ENCODE assay signal across 9 cellular contexts in the genomic region with DNA sequence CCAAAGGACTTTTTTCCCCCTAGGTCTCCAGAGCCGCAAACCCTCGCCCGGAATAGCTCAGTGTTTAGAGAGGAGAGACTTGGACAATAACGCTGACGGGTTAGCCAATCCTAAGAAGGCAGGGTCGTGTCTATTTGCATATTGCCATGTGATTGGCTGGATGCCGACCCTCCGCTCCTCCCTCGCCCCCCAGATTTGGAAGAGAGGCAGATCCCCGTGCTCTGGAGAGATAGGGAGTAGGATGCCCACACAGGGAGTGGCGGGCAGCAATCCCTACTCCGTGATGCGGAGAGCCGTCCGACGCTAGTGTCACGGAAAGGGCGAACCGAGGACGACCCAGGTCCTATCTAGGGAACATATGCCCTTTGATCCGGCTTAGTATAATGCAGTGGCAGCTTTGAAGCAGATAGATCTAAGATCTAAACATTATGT. TPM values are rescaled to one million over a fixed set of nuclear protein-coding genes. Genes with fewer than 3 reads are reported as not detected.
DNase-seq lines count a peak whose midpoint lies in the region; ATAC-seq, FAIRE-seq and TF ChIP-seq lines count a peak whose summit lies in the region.
"Had no signal": no experiment of that assay in that cellular context is flagged by ENCODE, and none has a peak within 500 bp of the region (broad histone marks: within the 10 kb centered on the region; RNA-seq: fewer than 3 reads in every experiment).

No MANE protein-coding gene starts in this region.

- peak; percentile 83 for ATAC-seq in HepG2
- ATAC-seq in HG03432 (IDR thresholded peaks at IDR 0.05; ENCODE audit: unreplicated experiment) = no peak
- ATAC-seq in HG03175 (IDR thresholded peaks at IDR 0.05; ENCODE audit: unreplicated experiment) = no peak

- in situ Hi-C loops in HepG2 (cut with HindIII; ENCODE audit: extremely low pct_ligation_motif_present, low pct_unique_long_range_greater_than_20kb) = no loop called here

- peak; percentile 48 for DNase-seq in ELR (ENCODE audit: low read depth)
- DNase-seq in NCI-H2227 treated with DMSO at 0.1 percent for 48 hours (lab: John Stamatoyannopoulos, UW) = peak; percentile 91
- peak; percentile 54 for DNase-seq in astrocyte of the hippocampus (ENCODE audit: low read depth, low spot score)
- peak; percentile 78 for DNase-seq in HepG2 (ENCODE audit: low spot score)
- no peak for DNase-seq in PC-9
- no peak for DNase-seq in activated naive CD4-positive, alpha-beta T cell treated with anti-CD3 and anti-CD28 coated beads, Interleukin-2, amount 50 U/mL, for 16 hours

- 0 out of 2 replicates have a peak, but pooled peaks cover 9% of the 10 kb centered on the region for H3F3A ChIP-seq in PC-9 (ENCODE audit: insufficient read depth, low read depth)

- BruUV-seq in HepG2 (replicated peaks; lab: Mats Ljungman, UMichigan) = no TSS peak
- no TSS peak for BruUV-seq in PC-9 (replicated peaks; lab: Mats Ljungman, UMichigan)

- WGBS in HepG2 (ENCODE audit: low lambda C conversion rate) = 2% methylated on average over 18 of the region's 21 CpGs

- H3K9me3 ChIP-seq in HepG2 (ENCODE audit: low read length) (no peaks in the 10 kb centered on the region), PC-9 (ENCODE audit: insufficient read depth, low read depth) (no peaks in the 10 kb centered on the region)

- CTCF ChIA-PET in HepG2 (lab: Yijun Ruan, JAX; ENCODE audit: low intra/inter-chr PET ratio, low total read pairs) = no interaction called here
- CTCF ChIA-PET in PC-9 (lab: Charles Lee) = interaction anchor here (0.7 kb wide), 1 partner anchor 15 kb away, joined by 3 read pairs; no protein-coding TSS in a partner anchor

- H3K4me2 ChIP-seq in HepG2 (ENCODE audit: low read depth, low read length) (peak overlapping the region; percentile 56), PC-9 (no peak overlapping the region)

- H3K79me2 ChIP-seq in HepG2 (ENCODE audit: insufficient read depth, low read length) = no peaks in the 10 kb centered on the region
- H3K79me2 ChIP-seq in PC-9 (ENCODE audit: low read depth) = 0 out of 2 replicates have a peak, but pooled peaks cover 3% of the 10 kb centered on the region

- peaks cover 16 to 80% of the 10 kb centered on the region in 2 experiments for H3K27me3 ChIP-seq in HepG2 (ENCODE audit: control insufficient read depth in 1 of 2, insufficient read depth in 2 of 2, low read length in 2 of 2)
- H3K27me3 ChIP-seq in PC-9 (ENCODE audit: insufficient read depth, low read depth) = peaks cover 13% of the 10 kb centered on the region; the same call in 1 of the 2 replicates

- H2AFZ ChIP-seq in HepG2 (ENCODE audit: low read length) (no peak overlapping the region), PC-9 (no peak overlapping the region)

- no peak overlapping the region for H3K27ac ChIP-seq in HepG2 (ENCODE audit: extremely low read length, insufficient read depth, low read length)
- no peak overlapping the region for H3K27ac ChIP-seq in PC-9

- H3K9ac ChIP-seq in HepG2 (ENCODE audit: insufficient read depth, low read depth, low read length) = no peak overlapping the region

- intact Hi-C loops in HepG2 (cut with micrococcal nuclease; ENCODE audit: unreplicated experiment) (loop anchor here (10.0 kb wide), 2 partner anchors 94 to 124 kb away; partner anchors contain the start of genes CDK5R2 and FEV), PC-9 (cut with micrococcal nuclease; ENCODE audit: unreplicated experiment) (no loop called here)

- H4K20me1 ChIP-seq in HepG2 (ENCODE audit: insufficient read depth, low read length) (no peaks in the 10 kb centered on the region; the same call in 1 of the 2 replicates), PC-9 (ENCODE audit: insufficient read depth) (no peaks in the 10 kb centered on the region)

- H3K36me3 ChIP-seq in HepG2 (replicated peaks in 1 of 2; ENCODE audit: control insufficient read depth in 1 of 2, insufficient read depth in 2 of 2, low read length in 2 of 2) (no peaks in the 10 kb centered on the region), PC-9 (ENCODE audit: low read depth) (no peaks in the 10 kb centered on the region)

- POLR2A ChIA-PET in HepG2 (lab: Yijun Ruan, JAX) (no interaction called here), PC-9 (lab: Charles Lee; ENCODE audit: unreplicated experiment) (interaction anchor here (0.6 kb wide), 1 partner anchor 538 kb away, joined by 3 read pairs; no protein-coding TSS in a partner anchor)

- peaks cover 27% of the 10 kb centered on the region for H3K4me1 ChIP-seq in HepG2 (ENCODE audit: insufficient read depth, low read length)
- H3K4me1 ChIP-seq in PC-9 (replicated peaks; ENCODE audit: insufficient read depth) = peaks cover 15% of the 10 kb centered on the region

- TF ChIP-seq RAD21 in HepG2 (CRISPR knock-in tag; IDR thresholded peaks at IDR 0.05) = no peak

- peak; percentile 96 for FAIRE-seq in HepG2 (lab: Jason Lieb, UNC)

- H3K4me3 ChIP-seq in HepG2 (replicated peaks in 1 of 3; ENCODE audit: insufficient read depth in 1 of 3, low read depth in 2 of 3, low read length in 3 of 3) = peak overlapping the region in 1 of 3 experiments; percentile 67; a peak in 1 of 6 replicates
- no peak overlapping the region for H3K4me3 ChIP-seq in PC-9

- no peak for TF ChIP-seq POLR2A in HepG2 (IDR thresholded peaks at IDR 0.05; ENCODE audit: insufficient read depth in 1 of 2, low read depth in 2 of 2, low read length in 2 of 2)

- no peak for TF ChIP-seq CTCF in HepG2 (CRISPR knock-in tag; IDR thresholded peaks at IDR 0.05)
- TF ChIP-seq CTCF in PC-9 (conservative IDR thresholded peaks at IDR 0.05) = no peak

- TF ChIP-seq EP300 in HepG2 (IDR thresholded peaks at IDR 0.05; ENCODE audit: low read depth in 2 of 2, low read length in 2 of 2) (no peak), HepG2 (CRISPR knock-in tag; IDR thresholded peaks at IDR 0.05; ENCODE audit: borderline replicate concordance) (no peak)

- no peaks in the 10 kb centered on the region for H3K9me2 ChIP-seq in PC-9 (ENCODE audit: insufficient read depth)

RNA-seq across cellular contexts. Expression of gene WNT6, which starts 1.4 kb away (rescaled TPM):
- 0.20 TPM in 1 of 2 replicates, not detected in the other for total RNA-seq in HepG2 (2016; rRNA removed; fragmentation: Illumina TruSeq; extraction: Trizol)
- total RNA-seq in HepG2 (2016; cell fraction: cytosol; rRNA removed; fragmentation: Illumina TruSeq; extraction: Trizol; ENCODE audit: low read depth) = not detected in 2 replicates
- total RNA-seq in HepG2 (2016; cell fraction: insoluble cytoplasmic fraction; rRNA removed; fragmentation: Illumina TruSeq; extraction: Trizol) = 0.13 TPM in 1 of 2 replicates, not detected in the other
- total RNA-seq in HepG2 (2016; cell fraction: membrane; rRNA removed; fragmentation: Illumina TruSeq; extraction: Trizol) = 0.12 TPM in 1 of 2 replicates, not detected in the other
- total RNA-seq in HepG2 (2016; cell fraction: nucleus; rRNA removed; fragmentation: Illumina TruSeq; extraction: Trizol) = not detected in 2 replicates
- 0.09 TPM in 1 of 2 replicates, not detected in the other for polyA plus RNA-seq in HepG2 (2011; rRNA removed)
- polyA plus RNA-seq in HepG2 (2011; cell fraction: cytosol; rRNA removed) = 0.04 and 0.05 TPM in 2 replicates
- polyA plus RNA-seq in HepG2 (2011; cell fraction: nucleus; rRNA removed) = 0.28 and 0.42 TPM in 2 replicates
- not detected in 2 replicates for polyA plus RNA-seq in HepG2 (2012)
- not detected in 2 replicates for polyA plus RNA-seq in HepG2 (2016; cell fraction: cytosol; fragmentation: Illumina TruSeq; extraction: Trizol; ENCODE audit: low read depth)
- not detected in 2 replicates for polyA plus RNA-seq in HepG2 (2016; cell fraction: insoluble cytoplasmic fraction; fragmentation: Illumina TruSeq; extraction: Trizol; ENCODE audit: low read depth)
- 0.10 TPM in 1 of 2 replicates, not detected in the other for polyA plus RNA-seq in HepG2 (2016; cell fraction: membrane; fragmentation: Illumina TruSeq; extraction: Trizol; ENCODE audit: low read depth)
- 0.37 and 0.91 TPM in 2 replicates for polyA plus RNA-seq in HepG2 (2016; cell fraction: nucleus; fragmentation: Illumina TruSeq; extraction: Trizol; ENCODE audit: insufficient read depth, low read depth)
- polyA minus RNA-seq in HepG2 (2011; rRNA and poly(A)+ RNA removed; ENCODE audit: low replicate concordance) = 0.09 and 0.14 TPM in 2 replicates
- polyA minus RNA-seq in HepG2 (2011; cell fraction: cytosol; rRNA and poly(A)+ RNA removed) = not detected in 2 replicates
- not detected in 2 replicates for polyA minus RNA-seq in HepG2 (2011; cell fraction: nucleus; rRNA and poly(A)+ RNA removed)
- 0.33 and 0.45 TPM in 2 replicates for total RNA-seq in PC-9 (2021)
- total RNA-seq: dermis microvascular lymphatic vessel endothelial cell had no signal

RNA-seq across cellular contexts. Expression of gene WNT10A, which starts 19.7 kb away (rescaled TPM):
- total RNA-seq in HepG2 (2016; rRNA removed; fragmentation: Illumina TruSeq; extraction: Trizol) (not detected in 2 replicates), PC-9 (2021) (1.2 and 2.3 TPM in 2 replicates)
- total RNA-seq in HepG2 (2016; cell fraction: cytosol; rRNA removed; fragmentation: Illumina TruSeq; extraction: Trizol; ENCODE audit: low read depth) = 0.20 TPM in 1 of 2 replicates, not detected in the other
- total RNA-seq in HepG2 (2016; cell fraction: insoluble cytoplasmic fraction; rRNA removed; fragmentation: Illumina TruSeq; extraction: Trizol) = not detected in 2 replicates
- not detected in 2 replicates for total RNA-seq in HepG2 (2016; cell fraction: membrane; rRNA removed; fragmentation: Illumina TruSeq; extraction: Trizol)
- not detected in 2 replicates for total RNA-seq in HepG2 (2016; cell fraction: nucleus; rRNA removed; fragmentation: Illumina TruSeq; extraction: Trizol)
- 0.03 TPM in 1 of 2 replicates, not detected in the other for polyA plus RNA-seq in HepG2 (2011; rRNA removed)
- 0.03 TPM in 2 replicates for polyA plus RNA-seq in HepG2 (2011; cell fraction: cytosol; rRNA removed)
- polyA plus RNA-seq in HepG2 (2011; cell fraction: nucleus; rRNA removed) = 0.12 TPM in 1 of 2 replicates, not detected in the other
- not detected in 2 replicates for polyA plus RNA-seq in HepG2 (2012)
- 0.07 TPM in 1 of 2 replicates, not detected in the other for polyA plus RNA-seq in HepG2 (2016; cell fraction: cytosol; fragmentation: Illumina TruSeq; extraction: Trizol; ENCODE audit: low read depth)
- not detected in 2 replicates for polyA plus RNA-seq in HepG2 (2016; cell fraction: insoluble cytoplasmic fraction; fragmentation: Illumina TruSeq; extraction: Trizol; ENCODE audit: low read depth)
- polyA plus RNA-seq in HepG2 (2016; cell fraction: membrane; fragmentation: Illumina TruSeq; extraction: Trizol; ENCODE audit: low read depth) = not detected in 2 replicates
- polyA plus RNA-seq in HepG2 (2016; cell fraction: nucleus; fragmentation: Illumina TruSeq; extraction: Trizol; ENCODE audit: insufficient read depth, low read depth) = not detected in 2 replicates
- 0.05 TPM in 1 of 2 replicates, not detected in the other for polyA minus RNA-seq in HepG2 (2011; rRNA and poly(A)+ RNA removed; ENCODE audit: low replicate concordance)
- polyA minus RNA-seq in HepG2 (2011; cell fraction: cytosol; rRNA and poly(A)+ RNA removed) = not detected in 2 replicates
- polyA minus RNA-seq in HepG2 (2011; cell fraction: nucleus; rRNA and poly(A)+ RNA removed) = not detected in 2 replicates
- total RNA-seq: dermis microvascular lymphatic vessel endothelial cell had no signal

RNA-seq across cellular contexts. Expression of gene PRKAG3, which starts 29.4 kb away (rescaled TPM):
- total RNA-seq in HepG2 (2016; rRNA removed; fragmentation: Illumina TruSeq; extraction: Trizol) = not detected in 2 replicates
- total RNA-seq in HepG2 (2016; cell fraction: cytosol; rRNA removed; fragmentation: Illumina TruSeq; extraction: Trizol; ENCODE audit: low read depth) = not detected in 2 replicates
- total RNA-seq in HepG2 (2016; cell fraction: insoluble cytoplasmic fraction; rRNA removed; fragmentation: Illumina TruSeq; extraction: Trizol) = not detected in 2 replicates
- total RNA-seq in HepG2 (2016; cell fraction: membrane; rRNA removed; fragmentation: Illumina TruSeq; extraction: Trizol) = not detected in 2 replicates
- total RNA-seq in HepG2 (2016; cell fraction: nucleus; rRNA removed; fragmentation: Illumina TruSeq; extraction: Trizol) = not detected in 2 replicates
- polyA plus RNA-seq in HepG2 (2011; rRNA removed) = not detected in 2 replicates
- polyA plus RNA-seq in HepG2 (2011; cell fraction: cytosol; rRNA removed) = not detected in 2 replicates
- polyA plus RNA-seq in HepG2 (2011; cell fraction: nucleus; rRNA removed) = not detected in 2 replicates
- not detected in 2 replicates for polyA plus RNA-seq in HepG2 (2012)
- polyA plus RNA-seq in HepG2 (2016; cell fraction: cytosol; fragmentation: Illumina TruSeq; extraction: Trizol; ENCODE audit: low read depth) = not detected in 2 replicates
- polyA plus RNA-seq in HepG2 (2016; cell fraction: insoluble cytoplasmic fraction; fragmentation: Illumina TruSeq; extraction: Trizol; ENCODE audit: low read depth) = not detected in 2 replicates
- not detected in 2 replicates for polyA plus RNA-seq in HepG2 (2016; cell fraction: membrane; fragmentation: Illumina TruSeq; extraction: Trizol; ENCODE audit: low read depth)
- not detected in 2 replicates for polyA plus RNA-seq in HepG2 (2016; cell fraction: nucleus; fragmentation: Illumina TruSeq; extraction: Trizol; ENCODE audit: insufficient read depth, low read depth)
- polyA minus RNA-seq in HepG2 (2011; rRNA and poly(A)+ RNA removed; ENCODE audit: low replicate concordance) = 0.32 TPM in 1 of 2 replicates, not detected in the other
- not detected in 2 replicates for polyA minus RNA-seq in HepG2 (2011; cell fraction: cytosol; rRNA and poly(A)+ RNA removed)
- polyA minus RNA-seq in HepG2 (2011; cell fraction: nucleus; rRNA and poly(A)+ RNA removed) = not detected in 2 replicates
- total RNA-seq in PC-9 (2021) = not detected in 2 replicates
- total RNA-seq: dermis microvascular lymphatic vessel endothelial cell had no signal

Comparison
In these comparisons a context has a peak if more than half of its experiments do, and no peak if none do; other contexts are left out.
1. DNase-seq: peak in ELR (single experiment), NCI-H2227 treated with DMSO at 0.1 percent for 48 hours (single experiment), astrocyte of the hippocampus (single experiment) and HepG2 (single experiment); none in PC-9 (0 of 2) and activated naive CD4-positive, alpha-beta T cell treated with anti-CD3 and anti-CD28 coated beads, Interleukin-2, amount 50 U/mL, for 16 hours (single experiment).